12 cellular contexts compared by ENCODE assay signal in genomic region chr1:65422241-65423203, GRCh38. TPM values are rescaled to one million over a fixed set of nuclear protein-coding genes. Genes with fewer than 3 reads are reported as not detected.
DNase-seq lines count a peak whose midpoint lies in the region; ATAC-seq and TF ChIP-seq lines count a peak whose summit lies in the region.
"Had no signal": no experiment of that assay in that cellular context is flagged by ENCODE, and none has a peak within 500 bp of the region (broad histone marks: within the 10 kb centered on the region; RNA-seq: fewer than 3 reads in every experiment).

No MANE protein-coding gene starts in this region.

- H3K9me3 Mint-ChIP-seq in glutamatergic neuron (ENCODE audit: unreplicated experiment) (peaks cover 8% of the 10 kb centered on the region), progenitor cell of endocrine pancreas (ENCODE audit: low read depth) (no peaks in the 10 kb centered on the region)

- H3K4me3 ChIP-seq in adipocyte (ENCODE audit: low read length) = peak overlapping the region; percentile 96
- H3K4me3 ChIP-seq in subcutaneous abdominal adipose tissue (ENCODE audit: low read depth in 1 of 5, low read length in 5 of 5) = peak overlapping the region; percentile 23 to 95 (median 91)

- no peak for ATAC-seq in GM21381 (IDR thresholded peaks at IDR 0.05; ENCODE audit: unreplicated experiment)

- H3K4me1 ChIP-seq in adipocyte (ENCODE audit: control insufficient read depth, insufficient read depth, low read length) = peaks cover 49% of the 10 kb centered on the region
- peaks cover 4 to 39% (median 33%) of the 10 kb centered on the region in 5 donors for H3K4me1 ChIP-seq in subcutaneous abdominal adipose tissue (ENCODE audit: control insufficient read depth in 5 of 5, insufficient read depth in 5 of 5, low read length in 5 of 5)

- H3K36me3 Mint-ChIP-seq in glutamatergic neuron (ENCODE audit: unreplicated experiment) (no peaks in the 10 kb centered on the region), progenitor cell of endocrine pancreas (ENCODE audit: insufficient read depth) (peaks cover 18% of the 10 kb centered on the region)

- H3K36me3 ChIP-seq in adipocyte (ENCODE audit: control insufficient read depth, insufficient read depth, low read length, severe bottlenecking) (peaks cover 25% of the 10 kb centered on the region), subcutaneous abdominal adipose tissue (ENCODE audit: control insufficient read depth in 5 of 5, insufficient read depth in 5 of 5, low read length in 5 of 5) (peaks cover 9 to 24% (median 20%) of the 10 kb centered on the region in 5 donors)

- TF ChIP-seq CTCF in glutamatergic neuron (IDR thresholded peaks at IDR 0.05; ENCODE audit: partially characterized antibody, unreplicated experiment) (no peak), progenitor cell of endocrine pancreas (IDR thresholded peaks at IDR 0.05; ENCODE audit: unreplicated experiment) (no peak)

- H3K4me1 Mint-ChIP-seq in glutamatergic neuron (ENCODE audit: low read depth, unreplicated experiment) (peaks cover 7% of the 10 kb centered on the region), progenitor cell of endocrine pancreas (ENCODE audit: low read depth) (peaks cover 18% of the 10 kb centered on the region)

- H3K27ac ChIP-seq in subcutaneous abdominal adipose tissue (ENCODE audit: low read depth, low read length) = peak overlapping the region; percentile 95

- DNase-seq in NCI-H82 (lab: John Stamatoyannopoulos, UW) = peak; percentile 55
- DNase-seq in NCI-H82 treated with DMSO at 0.1 percent for 48 hours (lab: John Stamatoyannopoulos, UW; ENCODE audit: unreplicated experiment) = no peak
- DNase-seq in adipocyte (ENCODE audit: low read depth) = no peak
- DNase-seq in glutamatergic neuron = no peak
- DNase-seq in progenitor cell of endocrine pancreas (ENCODE audit: low spot score, unreplicated experiment) = no peak
- no peak for DNase-seq in SIG-M5 treated with dmso at 0.1 percent for 504 hours (lab: John Stamatoyannopoulos, UW; ENCODE audit: unreplicated experiment)
- DNase-seq: activated CD4-positive, alpha-beta T cell treated with anti-CD3 and anti-CD28 coated beads, Interleukin-2, amount 50 U/mL, for 48 hours; effector CD4-positive, alpha-beta T cell; NCI-H2107; nucleus accumbens had no signal

- H3K9ac ChIP-seq in adipocyte (ENCODE audit: low read length) (peak overlapping the region; percentile 99), subcutaneous abdominal adipose tissue (ENCODE audit: low read length in 5 of 5) (peak overlapping the region in 1 of 5 donors; percentile 97)

- H3K27me3 Mint-ChIP-seq in glutamatergic neuron (ENCODE audit: unreplicated experiment) = peaks cover 3% of the 10 kb centered on the region
- no peaks in the 10 kb centered on the region for H3K27me3 Mint-ChIP-seq in progenitor cell of endocrine pancreas

- H3K27ac Mint-ChIP-seq in glutamatergic neuron (ENCODE audit: unreplicated experiment) (peak overlapping the region; percentile 12), progenitor cell of endocrine pancreas (no peak overlapping the region)

- H3K9me3 ChIP-seq in adipocyte (ENCODE audit: control insufficient read depth, low read length) (no peaks in the 10 kb centered on the region), subcutaneous abdominal adipose tissue (ENCODE audit: control insufficient read depth in 5 of 5, low read length in 5 of 5) (no peaks in the 10 kb centered on the region)

- H3K27me3 ChIP-seq in adipocyte (replicated peaks; ENCODE audit: control insufficient read depth, insufficient read depth, low read length) = no peaks in the 10 kb centered on the region
- no peaks in the 10 kb centered on the region for H3K27me3 ChIP-seq in subcutaneous abdominal adipose tissue (ENCODE audit: control insufficient read depth in 5 of 5, insufficient read depth in 4 of 5, low read length in 5 of 5)

- H3K4me3 Mint-ChIP-seq in glutamatergic neuron (ENCODE audit: unreplicated experiment) (no peak overlapping the region), progenitor cell of endocrine pancreas (ENCODE audit: low read depth) (no peak overlapping the region)

RNA-seq across cellular contexts. Expression of gene LEPR, which starts 2.1 kb away (rescaled TPM):
- total RNA-seq in glutamatergic neuron (ENCODE audit: unreplicated experiment) = 6.8 TPM
- 3.0 and 3.2 TPM in 2 replicates for total RNA-seq in progenitor cell of endocrine pancreas

RNA-seq across cellular contexts. Expression of gene LEPROT, which starts 2.1 kb away (rescaled TPM):
- total RNA-seq in glutamatergic neuron (ENCODE audit: unreplicated experiment) (56.0 TPM), progenitor cell of endocrine pancreas (54.5 and 55.9 TPM in 2 replicates)
